Comparison of ENCODE assay signal across 23 cellular contexts in genomic region chr11:70334351-70334995, GRCh38.
"Had no signal": no experiment of that assay in that cellular context is flagged by ENCODE, and none has a peak within 500 bp of the region (broad histone marks: within the 10 kb centered on the region; RNA-seq: fewer than 3 reads in every experiment).

No MANE protein-coding gene starts in this region.

- H3K4me3 Mint-ChIP-seq: activated CD4-positive, alpha-beta memory T cell treated with anti-CD3 and anti-CD28 coated beads, Interleukin-2, amount 10 ng/mL, durations not matched to agents 7 days and 5 days; activated CD4-positive, alpha-beta T cell treated with anti-CD3 and anti-CD28 coated beads, Interleukin-2, amount 10 ng/mL, durations not matched to agents 7 days and 5 days; activated naive CD4-positive, alpha-beta T cell treated with anti-CD3 and anti-CD28 coated beads, Interleukin-2, amount 50 U/mL, for 24 hours; T-cell had no signal

- DNase-seq: activated CD4-positive, alpha-beta memory T cell treated with anti-CD3 and anti-CD28 coated beads, Interleukin-2, amount 10 ng/mL, durations not matched to agents 7 days and 5 days; activated CD4-positive, alpha-beta T cell treated with anti-CD3 and anti-CD28 coated beads, Interleukin-2, amount 10 ng/mL, durations not matched to agents 7 days and 5 days; activated CD4-positive, CD25-positive, alpha-beta regulatory T cell; activated CD8-positive, alpha-beta memory T cell treated with anti-CD3 and anti-CD28 coated beads, Interleukin-2, amount 50 U/mL, for 4 hours; activated T-cell treated with anti-CD3 and anti-CD28 coated beads, Interleukin-2, amount 50 U/mL, for 1 hour; body of pancreas; MG63; MV-4-11; NCI-H1092 treated with DMSO at 0.1 percent for 48 hours; NCI-H1417 treated with DMSO at 0.1 percent for 48 hours; NCI-H1694; NCI-H2081; NCI-H510A treated with DMSO at 0.1 percent for 48 hours; PC-3; SHP77 treated with DMSO at 0.1 percent for 48 hours; T-cell; T-helper 2 cell; T1000 had no signal

- H3K27me3 Mint-ChIP-seq: activated CD4-positive, alpha-beta memory T cell treated with anti-CD3 and anti-CD28 coated beads, Interleukin-2, amount 10 ng/mL, durations not matched to agents 7 days and 5 days; activated CD4-positive, alpha-beta T cell treated with anti-CD3 and anti-CD28 coated beads, Interleukin-2, amount 10 ng/mL, durations not matched to agents 7 days and 5 days; activated naive CD4-positive, alpha-beta T cell treated with anti-CD3 and anti-CD28 coated beads, Interleukin-2, amount 50 U/mL, for 24 hours; T-cell had no signal

- H3K9me3 Mint-ChIP-seq: activated CD4-positive, alpha-beta memory T cell treated with anti-CD3 and anti-CD28 coated beads, Interleukin-2, amount 10 ng/mL, durations not matched to agents 7 days and 5 days; activated CD4-positive, alpha-beta T cell treated with anti-CD3 and anti-CD28 coated beads, Interleukin-2, amount 10 ng/mL, durations not matched to agents 7 days and 5 days; activated naive CD4-positive, alpha-beta T cell treated with anti-CD3 and anti-CD28 coated beads, Interleukin-2, amount 50 U/mL, for 24 hours; T-cell had no signal

- H3K4me1 ChIP-seq: ascending aorta, body of pancreas had no signal

- H3K4me3 ChIP-seq: ascending aorta, body of pancreas, MG63 had no signal

- ATAC-seq: body of pancreas, PC-3, T-cell had no signal

- FAIRE-seq: RCC 7860, TTC549 had no signal

- H3K27me3 ChIP-seq: ascending aorta, body of pancreas, MG63 had no signal

- H3K27ac ChIP-seq: ascending aorta, body of pancreas, VCaP had no signal

- H3K9me3 ChIP-seq: ascending aorta, body of pancreas, MG63 had no signal

- H3K4me1 Mint-ChIP-seq: activated CD4-positive, alpha-beta memory T cell treated with anti-CD3 and anti-CD28 coated beads, Interleukin-2, amount 10 ng/mL, durations not matched to agents 7 days and 5 days; activated CD4-positive, alpha-beta T cell treated with anti-CD3 and anti-CD28 coated beads, Interleukin-2, amount 10 ng/mL, durations not matched to agents 7 days and 5 days; activated naive CD4-positive, alpha-beta T cell treated with anti-CD3 and anti-CD28 coated beads, Interleukin-2, amount 50 U/mL, for 24 hours; T-cell had no signal

- H3K27ac Mint-ChIP-seq: activated CD4-positive, alpha-beta memory T cell treated with anti-CD3 and anti-CD28 coated beads, Interleukin-2, amount 10 ng/mL, durations not matched to agents 7 days and 5 days; activated CD4-positive, alpha-beta T cell treated with anti-CD3 and anti-CD28 coated beads, Interleukin-2, amount 10 ng/mL, durations not matched to agents 7 days and 5 days; activated naive CD4-positive, alpha-beta T cell treated with anti-CD3 and anti-CD28 coated beads, Interleukin-2, amount 50 U/mL, for 24 hours; T-cell had no signal
